Comparison of ENCODE assay signal across 8 cellular contexts in the genomic region with DNA sequence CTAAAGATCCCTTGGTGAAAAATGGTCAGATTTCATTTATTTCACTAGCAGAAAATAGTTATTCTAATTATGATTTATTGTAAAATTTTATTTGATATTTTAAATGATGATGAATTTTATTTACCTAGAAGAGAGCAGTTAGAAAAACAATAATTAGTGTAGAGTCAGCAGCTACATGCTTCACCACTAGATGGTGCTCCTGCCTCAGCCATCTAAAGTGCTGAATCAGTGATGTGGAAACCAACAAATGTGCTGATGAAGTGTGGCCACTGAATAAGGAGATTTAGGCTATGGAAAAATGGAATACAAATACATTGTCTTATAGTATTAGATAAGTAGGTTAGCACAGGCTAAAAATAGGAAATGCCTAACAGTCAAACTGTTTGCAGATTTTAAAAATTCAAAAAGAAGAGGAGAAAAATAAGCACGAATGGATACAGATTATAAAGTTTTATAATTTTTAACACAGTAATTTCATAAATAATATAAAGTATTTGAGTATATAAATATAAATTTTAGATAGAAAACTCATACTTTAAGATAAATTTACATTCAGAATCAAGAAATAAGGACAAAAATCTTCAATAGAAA.
DNase-seq lines count a peak whose midpoint lies in the region; ATAC-seq and TF ChIP-seq lines count a peak whose summit lies in the region.

No MANE protein-coding gene starts in this region.

- TF ChIP-seq RAD21 in HCT116 (IDR thresholded peaks at IDR 0.05; ENCODE audit: low read depth): peak; percentile 97

- H3K27me3 ChIP-seq in HCT116 (ENCODE audit: insufficient read depth, low read length): no peaks in the 10 kb centered on the region

- no peaks in the 10 kb centered on the region for H3K9me3 ChIP-seq in HCT116 (ENCODE audit: control insufficient read depth in 1 of 2, insufficient read depth in 1 of 2, low read depth in 1 of 2, low read length in 2 of 2)

- POLR2A ChIA-PET in HCT116 (lab: Charles Lee): no interaction called here

- ATAC-seq in HCT116 (peak; percentile 64; the same call in 1 of the 2 replicates), left colon (peak; percentile 86), GM18873 (IDR thresholded peaks at IDR 0.05; ENCODE audit: low FRiP score, unreplicated experiment) (no peak)

- H3K4me3 ChIP-seq in HCT116 (replicated peaks in 1 of 2; ENCODE audit: low read depth in 1 of 2, low read length in 2 of 2) (no peak overlapping the region), choroid plexus epithelial cell (ENCODE audit: low read depth, low read length) (no peak overlapping the region)

- TF ChIP-seq POLR2A in HCT116 (IDR thresholded peaks at IDR 0.05; ENCODE audit: borderline replicate concordance, extremely low read depth, insufficient read depth, insufficient read length): no peak

- peak; percentile 83 for DNase-seq in CD1c-positive myeloid dendritic cell (ENCODE audit: extremely low spot score)
- DNase-seq in HCT116 (ENCODE audit: low read depth, low spot score): peak; percentile 51
- DNase-seq in NCI-H460 (ENCODE audit: extremely low read depth, low read depth): peak; percentile 68
- DNase-seq in activated CD4-positive, alpha-beta T cell treated with anti-CD3 and anti-CD28 coated beads for 4 hours: peak; percentile 55 to 79
- DNase-seq in choroid plexus epithelial cell (ENCODE audit: low read depth): peak; percentile 92
- DNase-seq in left colon: peak; percentile 48 to 69
- DNase-seq in stimulated activated CD4-positive, alpha-beta T cell treated with anti-CD3 and anti-CD28 coated beads, Interleukin-4, amount 100 ng/mL, for 1 hour: peak; percentile 65

- no peak overlapping the region for H3K27ac ChIP-seq in HCT116 (ENCODE audit: low read depth, low read length)

- H3K4me2 ChIP-seq in HCT116 (ENCODE audit: low read length): no peak overlapping the region

- BruUV-seq in HCT116 (replicated peaks; lab: Mats Ljungman, UMichigan): no TSS peak

- no peaks in the 10 kb centered on the region for H3K36me3 ChIP-seq in HCT116 (ENCODE audit: control insufficient read depth in 1 of 2, insufficient read depth in 2 of 2, low read length in 2 of 2)

- no peak overlapping the region for H3K9ac ChIP-seq in HCT116 (ENCODE audit: low read length)

- TF ChIP-seq CTCF in HCT116 (IDR thresholded peaks at IDR 0.05 in 2 of 3, conservative IDR thresholded peaks at IDR 0.05 in 1 of 3; ENCODE audit: borderline replicate concordance in 1 of 3, insufficient read depth in 1 of 3, low read depth in 2 of 3, low read length in 2 of 3) (peak; percentile 83 to 91 (median 87); a peak in 5 of 6 replicates), choroid plexus epithelial cell (conservative IDR thresholded peaks at IDR 0.05; ENCODE audit: low read depth, low read length) (peak; percentile 90)

- RAD21 ChIA-PET in HCT116 (lab: Charles Lee; ENCODE audit: low non-redundant PET in 1 of 2, low total read pairs in 2 of 2, uncharacterized antibody in 2 of 2, unreplicated experiment in 2 of 2): interaction anchor here (0.8 to 1.6 kb wide), 4 partner anchors 677 to 939 kb away, joined by 4 to 5 read pairs (median 4); partner anchors contain the start of gene STAG1 (in 2 of the 2)

- no peaks in the 10 kb centered on the region for H4K20me1 ChIP-seq in HCT116 (ENCODE audit: insufficient read depth)

- H3K79me2 ChIP-seq in HCT116 (ENCODE audit: insufficient read depth, low read length): no peaks in the 10 kb centered on the region

- peaks cover 7 to 13% of the 10 kb centered on the region in 2 experiments for H3K4me1 ChIP-seq in HCT116 (ENCODE audit: control insufficient read depth in 1 of 2, insufficient read depth in 2 of 2, low read length in 2 of 2)

- CTCF ChIA-PET in HCT116 (lab: Charles Lee): interaction anchor here (0.5 to 4.2 kb wide), 7 partner anchors 118 to 959 kb away, joined by 3 to 40 read pairs (median 3); partner anchors contain the start of genes IL20RB and STAG1

- intact Hi-C loops in HCT116 (cut with micrococcal nuclease) (loop anchor here (1.0 to 10.0 kb wide), 8 partner anchors 232 to 1899 kb away; partner anchors contain the start of gene STAG1), left colon (cut with DNase I, micrococcal nuclease) (loop anchor here in 1 of 2 donors (10.0 kb wide), 3 partner anchors 119 to 679 kb away; partner anchors contain the start of genes MSL2 and STAG1)

- H2AFZ ChIP-seq in HCT116 (ENCODE audit: low read depth, low read length, poor library complexity, severe bottlenecking): no peak overlapping the region

- H3K9me2 ChIP-seq in HCT116 (ENCODE audit: insufficient read depth): no peaks in the 10 kb centered on the region

TF ChIP-seq in HCT116, 20 proteins besides CTCF, POLR2A, EP300 and RAD21:
- TF ChIP-seq FOSL1 (IDR thresholded peaks at IDR 0.05; ENCODE audit: low read depth) (peak; percentile 14; the same call in 1 of the 2 replicates), CBX3 (IDR thresholded peaks at IDR 0.05; ENCODE audit: low read depth) (0 out of 2 replicates have a peak, but pooled peaks have one; percentile 56)
- TF ChIP-seq, protein P1, sequence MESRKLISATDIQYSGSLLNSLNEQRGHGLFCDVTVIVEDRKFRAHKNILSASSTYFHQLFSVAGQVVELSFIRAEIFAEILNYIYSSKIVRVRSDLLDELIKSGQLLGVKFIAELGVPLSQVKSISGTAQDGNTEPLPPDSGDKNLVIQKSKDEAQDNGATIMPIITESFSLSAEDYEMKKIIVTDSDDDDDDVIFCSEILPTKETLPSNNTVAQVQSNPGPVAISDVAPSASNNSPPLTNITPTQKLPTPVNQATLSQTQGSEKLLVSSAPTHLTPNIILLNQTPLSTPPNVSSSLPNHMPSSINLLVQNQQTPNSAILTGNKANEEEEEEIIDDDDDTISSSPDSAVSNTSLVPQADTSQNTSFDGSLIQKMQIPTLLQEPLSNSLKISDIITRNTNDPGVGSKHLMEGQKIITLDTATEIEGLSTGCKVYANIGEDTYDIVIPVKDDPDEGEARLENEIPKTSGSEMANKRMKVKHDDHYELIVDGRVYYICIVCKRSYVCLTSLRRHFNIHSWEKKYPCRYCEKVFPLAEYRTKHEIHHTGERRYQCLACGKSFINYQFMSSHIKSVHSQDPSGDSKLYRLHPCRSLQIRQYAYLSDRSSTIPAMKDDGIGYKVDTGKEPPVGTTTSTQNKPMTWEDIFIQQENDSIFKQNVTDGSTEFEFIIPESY (IDR thresholded peaks at IDR 0.05; ENCODE audit: extremely low read depth, insufficient replicate concordance, low read length): no peak
